ENCODE assay signal across 21 cellular contexts in the genomic region with DNA sequence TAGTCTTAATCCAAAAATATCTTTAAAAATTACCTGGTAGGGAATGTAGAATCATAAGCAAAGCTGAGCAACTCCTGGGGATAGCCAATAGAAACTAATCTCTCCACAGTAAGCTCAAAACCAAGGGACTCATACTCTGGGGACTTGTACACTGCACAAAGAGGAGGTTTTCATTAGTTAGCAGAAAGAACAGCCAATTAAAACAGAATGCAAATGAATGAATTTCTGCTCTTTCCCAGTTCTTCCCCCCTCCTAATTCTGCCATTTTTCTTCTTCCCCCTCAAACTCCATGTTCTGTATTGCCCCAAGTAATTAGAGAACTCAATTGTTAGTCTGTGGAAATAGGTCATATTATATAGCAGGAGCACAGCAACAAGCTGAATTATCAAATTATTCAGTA.
"Had no signal": no experiment of that assay in that cellular context is flagged by ENCODE, and none has a peak within 500 bp of the region (broad histone marks: within the 10 kb centered on the region; RNA-seq: fewer than 3 reads in every experiment).

No MANE protein-coding gene starts in this region.

- ATAC-seq: activated CD8-positive, alpha-beta memory T cell treated with anti-CD3 and anti-CD28 coated beads, Interleukin-2, amount 10 ng/mL, durations not matched to agents 7 days and 5 days; activated T-cell treated with anti-CD3 and anti-CD28 coated beads, Interleukin-2, amount 50 U/mL, for 4 hours; PC-3; SK-N-SH treated with all-trans-retinoic acid at 6 μM for 48 hours had no signal

- H3K27ac Mint-ChIP-seq: activated CD4-positive, alpha-beta T cell treated with anti-CD3 and anti-CD28 coated beads, Interleukin-2, amount 10 ng/mL, durations not matched to agents 24 days and 14 days; activated CD8-positive, alpha-beta memory T cell treated with anti-CD3 and anti-CD28 coated beads, Interleukin-2, amount 10 ng/mL, durations not matched to agents 7 days and 5 days; activated T-helper 2 cell treated with anti-CD3 and anti-CD28 coated beads, Interferon-gamma antibody, Interleukin-2, Interleukin-4, amounts not matched to agents 10 μg/mL and 5 μg/mL and 100 μg/mL, durations not matched to agents 14 hours and 24 hours and 36 hours had no signal

- DNase-seq: activated CD4-positive, alpha-beta T cell treated with anti-CD3 and anti-CD28 coated beads, Interleukin-2, amount 10 ng/mL, durations not matched to agents 24 days and 14 days; activated CD4-positive, alpha-beta T cell treated with anti-CD3 and anti-CD28 coated beads, Interleukin-2, amount 50 U/mL, for 48 hours; activated CD4-positive, CD25-positive, alpha-beta regulatory T cell treated with anti-CD3 and anti-CD28 coated beads, Interleukin-2, amount 50 U/mL, for 72 hours; activated CD8-positive, alpha-beta memory T cell treated with anti-CD3 and anti-CD28 coated beads, Interleukin-2, amount 10 ng/mL, durations not matched to agents 7 days and 5 days; activated naive CD4-positive, alpha-beta T cell treated with anti-CD3 and anti-CD28 coated beads, Interleukin-2, amount 50 U/mL, for 16 hours; activated T-cell treated with anti-CD3 and anti-CD28 coated beads, Interleukin-2, amount 50 U/mL, for 4 hours; aorta; central memory CD4-positive, alpha-beta T cell; MM.1S; NCI-H1105; NCI-H1436; NCI-H187; NCI-H2081; NCI-H524; PC-3; SHP77; SW 1271 had no signal

- H3K27me3 ChIP-seq: breast epithelium, SJSA1 had no signal

- H3K9me3 ChIP-seq: breast epithelium, SJSA1 had no signal

- H3K27me3 Mint-ChIP-seq: activated CD4-positive, alpha-beta T cell treated with anti-CD3 and anti-CD28 coated beads, Interleukin-2, amount 10 ng/mL, durations not matched to agents 24 days and 14 days; activated CD8-positive, alpha-beta memory T cell treated with anti-CD3 and anti-CD28 coated beads, Interleukin-2, amount 10 ng/mL, durations not matched to agents 7 days and 5 days had no signal

- H3K9me3 Mint-ChIP-seq: activated CD4-positive, alpha-beta T cell treated with anti-CD3 and anti-CD28 coated beads, Interleukin-2, amount 10 ng/mL, durations not matched to agents 24 days and 14 days; activated T-cell treated with anti-CD3 and anti-CD28 coated beads, Interleukin-2, amount 50 U/mL, for 4 hours; activated T-helper 2 cell treated with anti-CD3 and anti-CD28 coated beads, Interferon-gamma antibody, Interleukin-2, Interleukin-4, amounts not matched to agents 10 μg/mL and 5 μg/mL and 100 μg/mL, durations not matched to agents 14 hours and 24 hours and 36 hours had no signal

- H3K27ac ChIP-seq: breast epithelium, SJSA1 had no signal

- H3K4me3 Mint-ChIP-seq: activated CD4-positive, alpha-beta T cell treated with anti-CD3 and anti-CD28 coated beads, Interleukin-2, amount 10 ng/mL, durations not matched to agents 24 days and 14 days; activated CD8-positive, alpha-beta memory T cell treated with anti-CD3 and anti-CD28 coated beads, Interleukin-2, amount 10 ng/mL, durations not matched to agents 7 days and 5 days; activated T-cell treated with anti-CD3 and anti-CD28 coated beads, Interleukin-2, amount 50 U/mL, for 4 hours had no signal

- H3K4me3 ChIP-seq: breast epithelium, SJSA1 had no signal
